ENCODE assay signal across 25 cellular contexts in genomic region chr19:18051887-18052286, GRCh38. TPM values are rescaled to one million over a fixed set of nuclear protein-coding genes. Genes with fewer than 3 reads are reported as not detected.
DNase-seq lines count a peak whose midpoint lies in the region; ATAC-seq and TF ChIP-seq lines count a peak whose summit lies in the region.
"Had no signal": no experiment of that assay in that cellular context is flagged by ENCODE, and none has a peak within 500 bp of the region (broad histone marks: within the 10 kb centered on the region; RNA-seq: fewer than 3 reads in every experiment).

No MANE protein-coding gene starts in this region.

- H3K4me3 Mint-ChIP-seq in naive thymus-derived CD8-positive, alpha-beta T cell, result no peak overlapping the region
- H3K4me3 Mint-ChIP-seq: activated naive CD4-positive, alpha-beta T cell treated with anti-CD3 and anti-CD28 coated beads, Interleukin-2, amount 50 U/mL, for 24 hours; HFFc6; immature natural killer cell; mesothelial cell of epicardium had no signal

- intact Hi-C loops in left lung (cut with DNase I), result loop anchor here in 1 of 2 donors (10.0 kb wide), 1 partner anchor 107 kb away; no protein-coding TSS in a partner anchor

- no peaks in the 10 kb centered on the region for H3K27me3 Mint-ChIP-seq in naive thymus-derived CD8-positive, alpha-beta T cell
- H3K27me3 Mint-ChIP-seq: activated naive CD4-positive, alpha-beta T cell treated with anti-CD3 and anti-CD28 coated beads, Interleukin-2, amount 50 U/mL, for 24 hours had no signal

- H3K27ac Mint-ChIP-seq in naive thymus-derived CD8-positive, alpha-beta T cell, result no peak overlapping the region
- H3K27ac Mint-ChIP-seq: activated naive CD4-positive, alpha-beta T cell treated with anti-CD3 and anti-CD28 coated beads, Interleukin-2, amount 50 U/mL, for 24 hours; HFFc6; immature natural killer cell; mesothelial cell of epicardium had no signal

- H3K36me3 ChIP-seq in H7 (replicated peaks; ENCODE audit: control insufficient read depth, insufficient read depth, low read length) (no peaks in the 10 kb centered on the region), left lung (no peaks in the 10 kb centered on the region), suprapubic skin (no peaks in the 10 kb centered on the region)
- H3K36me3 ChIP-seq: cardiac muscle cell, SJSA1 had no signal

- TF ChIP-seq POLR2A in suprapubic skin (IDR thresholded peaks at IDR 0.05), result no peak

- no peaks in the 10 kb centered on the region for H3K9me3 ChIP-seq in left lung
- no peaks in the 10 kb centered on the region for H3K9me3 ChIP-seq in suprapubic skin
- H3K9me3 ChIP-seq: Caco-2, SJSA1 had no signal

- no peaks in the 10 kb centered on the region for H3K36me3 Mint-ChIP-seq in naive thymus-derived CD8-positive, alpha-beta T cell
- H3K36me3 Mint-ChIP-seq: activated naive CD4-positive, alpha-beta T cell treated with anti-CD3 and anti-CD28 coated beads, Interleukin-2, amount 50 U/mL, for 24 hours; immature natural killer cell; mesothelial cell of epicardium had no signal

- H3K27ac ChIP-seq in left lung, result peak overlapping the region in 1 of 2 donors; percentile 7
- peak overlapping the region; percentile 48 for H3K27ac ChIP-seq in suprapubic skin
- H3K27ac ChIP-seq: cardiac muscle cell, foreskin keratinocyte, SJSA1 had no signal

- peaks cover 14 to 31% (median 20%) of the 10 kb centered on the region in 4 donors for H3K4me1 Mint-ChIP-seq in naive thymus-derived CD8-positive, alpha-beta T cell
- H3K4me1 Mint-ChIP-seq: mesothelial cell of epicardium had no signal

- no peak overlapping the region for H3K4me3 ChIP-seq in H7 (ENCODE audit: insufficient read depth, low read depth, low read length)
- H3K4me3 ChIP-seq in left lung, result no peak overlapping the region
- peak overlapping the region; percentile 6 for H3K4me3 ChIP-seq in suprapubic skin
- H3K4me3 ChIP-seq: cardiac muscle cell, SJSA1 had no signal

- no peak for TF ChIP-seq EP300 in suprapubic skin (IDR thresholded peaks at IDR 0.05)

- TF ChIP-seq CTCF in left lung (IDR thresholded peaks at IDR 0.05) (no peak), suprapubic skin (IDR thresholded peaks at IDR 0.05) (no peak)

- peaks cover 0 to 31% of the 10 kb centered on the region in 2 donors for H3K4me1 ChIP-seq in left lung
- peaks cover 28% of the 10 kb centered on the region for H3K4me1 ChIP-seq in suprapubic skin
- H3K4me1 ChIP-seq: Caco-2, foreskin keratinocyte had no signal

- H3K27me3 ChIP-seq in H7 (ENCODE audit: control insufficient read depth, insufficient read depth, low read length) (no peaks in the 10 kb centered on the region), left lung (peaks cover 0 to 21% of the 10 kb centered on the region in 2 donors), suprapubic skin (no peaks in the 10 kb centered on the region)
- H3K27me3 ChIP-seq: cardiac muscle cell, SJSA1 had no signal

- WGBS in suprapubic skin, result 22% methylated on average over 20 of the region's 31 CpGs

- DNase-seq in H7 (peak; percentile 66), left lung (no peak), suprapubic skin (ENCODE audit: low spot score in 2 of 2) (no peak), mesenteric fat pad (ENCODE audit: low spot score) (no peak), NOMO-1 (lab: John Stamatoyannopoulos, UW; ENCODE audit: unreplicated experiment in 2 of 2) (no peak), NCI-H2171 treated with DMSO at 0.1 percent for 48 hours (lab: John Stamatoyannopoulos, UW) (no peak)
- no peak for DNase-seq in naive thymus-derived CD8-positive, alpha-beta T cell
- DNase-seq: activated CD4-positive, alpha-beta T cell treated with anti-CD3 and anti-CD28 coated beads for 48 hours; activated T-cell treated with anti-CD3 and anti-CD28 coated beads for 4 hours; Caco-2; effector memory CD4-positive, alpha-beta T cell; foreskin keratinocyte; GDM1; HFFc6; immature natural killer cell; Karpas-422; NCI-H1105 treated with DMSO at 0.1 percent for 48 hours; NCI-H345; stimulated activated CD4-positive, alpha-beta T cell treated with anti-CD3 and anti-CD28 coated beads, Interleukin-12 subunit alpha, Interleukin-12 subunit beta, amount 100 ng/mL, for 4 hours; stimulated activated naive CD8-positive, alpha-beta T cell treated with anti-CD3 and anti-CD28 coated beads, Interleukin-15, Interleukin-2, amounts not matched to agents 100 U/mL and 50 U/mL, for 24 hours had no signal

- ATAC-seq in esophagus mucosa, result peak; percentile 10
- ATAC-seq in left lung, result peak; percentile 23
- no peak for ATAC-seq in naive thymus-derived CD8-positive, alpha-beta T cell
- ATAC-seq: foreskin keratinocyte; stimulated activated naive CD8-positive, alpha-beta T cell treated with anti-CD3 and anti-CD28 coated beads, Interleukin-15, Interleukin-2, amounts not matched to agents 100 U/mL and 50 U/mL, for 24 hours had no signal

- no peaks in the 10 kb centered on the region for H3K9me3 Mint-ChIP-seq in naive thymus-derived CD8-positive, alpha-beta T cell
- H3K9me3 Mint-ChIP-seq: activated naive CD4-positive, alpha-beta T cell treated with anti-CD3 and anti-CD28 coated beads, Interleukin-2, amount 50 U/mL, for 24 hours; HFFc6; immature natural killer cell; mesothelial cell of epicardium had no signal

- POLR2A ChIA-PET in naive thymus-derived CD8-positive, alpha-beta T cell (lab: Charles Lee), result interaction anchor here (0.5 to 2.0 kb wide), 3 partner anchors 8 to 329 kb away, joined by 4 to 8 read pairs (median 5); partner anchors contain the start of gene ARRDC2

RNA-seq across cellular contexts. Expression of gene IL12RB1, which starts 34.8 kb away (rescaled TPM):
- not detected in 2 replicates for total RNA-seq in H7 (2014; rRNA removed; shearing (Covaris generic))
- total RNA-seq in esophagus mucosa (0.36 TPM), left lung (1 to 10 TPM; 3.1 to 5.4 TPM), suprapubic skin (under 1 TPM in 2 of 4 donors, not detected in 2; 0.30 to 0.87 TPM), mesenteric fat pad (2.3 TPM)
- 10 to 100 TPM; 18.5 TPM for total RNA-seq in naive thymus-derived CD8-positive, alpha-beta T cell
- 10 to 100 TPM; 17.5 to 32.9 (median 24.2) TPM for polyA plus RNA-seq in naive thymus-derived CD8-positive, alpha-beta T cell
- total RNA-seq: Caco-2, cardiac muscle cell, mesothelial cell of epicardium had no signal
- polyA plus RNA-seq: cardiac muscle cell had no signal

RNA-seq across cellular contexts. Expression of gene ARRDC2, which starts 43.9 kb away (rescaled TPM):
- 4.8 and 14.0 TPM in 2 replicates for total RNA-seq in H7 (2014; rRNA removed; shearing (Covaris generic))
- 6.3 TPM for total RNA-seq in esophagus mucosa
- 10 to 100 TPM; 23.3 to 37.8 TPM for total RNA-seq in left lung
- 10 to 100 TPM; 11.3 to 35.0 (median 28.5) TPM for total RNA-seq in suprapubic skin
- total RNA-seq in mesenteric fat pad, result 26.0 TPM
- 100 to 1,000 TPM; 164 to 177 TPM for total RNA-seq in naive thymus-derived CD8-positive, alpha-beta T cell
- 10 to 100 TPM; 29.5 to 56.4 (median 36.1) TPM for polyA plus RNA-seq in naive thymus-derived CD8-positive, alpha-beta T cell

RNA-seq across cellular contexts. Expression of gene MAST3, which starts 45.7 kb away (rescaled TPM):
- total RNA-seq in H7 (2014; rRNA removed; shearing (Covaris generic)), result 2.4 and 4.0 TPM in 2 replicates
- 3.2 TPM for total RNA-seq in esophagus mucosa
- 10 to 100 TPM; 17.0 to 30.3 TPM for total RNA-seq in left lung
- 10 to 100 TPM; 13.4 to 29.7 (median 20.0) TPM for total RNA-seq in suprapubic skin
- 19.1 TPM for total RNA-seq in mesenteric fat pad
- total RNA-seq in naive thymus-derived CD8-positive, alpha-beta T cell, result 10 to 100 TPM; 44.7 to 44.8 TPM
- 10 to 100 TPM in 2 of 3 donors, 1 to 10 TPM in 1; 9.4 to 15.7 (median 11.5) TPM for polyA plus RNA-seq in naive thymus-derived CD8-positive, alpha-beta T cell

Comparison
In these comparisons a context has a peak if more than half of its experiments do, and no peak if none do; other contexts are left out.
1. ATAC-seq: peak in esophagus mucosa (single experiment) and left lung (single experiment); none in naive thymus-derived CD8-positive, alpha-beta T cell (0 of 2).